In genomic region chr1:154714638-154715037, GRCh38 we compare ENCODE assay signal across 11 cellular contexts.
DNase-seq lines count a peak whose midpoint lies in the region; ATAC-seq, FAIRE-seq and TF ChIP-seq lines count a peak whose summit lies in the region.
"Had no signal": no experiment of that assay in that cellular context is flagged by ENCODE, and none has a peak within 500 bp of the region (broad histone marks: within the 10 kb centered on the region; RNA-seq: fewer than 3 reads in every experiment).

No MANE protein-coding gene starts in this region.

- H3K36me3 ChIP-seq in astrocyte (ENCODE audit: insufficient read depth, low read length) = no peaks in the 10 kb centered on the region

- no peak overlapping the region for H2AFZ ChIP-seq in astrocyte (ENCODE audit: low read depth, low read length)

- peak; percentile 36 for DNase-seq in EH (ENCODE audit: low read depth)
- peak; percentile 12 for DNase-seq in LoVo (ENCODE audit: low spot score)
- DNase-seq in astrocyte (ENCODE audit: low read depth) = peak; percentile 26
- peak; percentile 81 for DNase-seq in mucosa of gallbladder (ENCODE audit: low spot score)
- DNase-seq in stimulated activated CD4-positive, alpha-beta T cell treated with anti-CD3 and anti-CD28 coated beads, Interleukin-2, amount 100 ng/mL, for 48 hours = no peak
- no peak for DNase-seq in activated T-cell treated with anti-CD3 and anti-CD28 coated beads, Interleukin-2, amount 50 U/mL, for 1 hour

- ATAC-seq in GM21786 (IDR thresholded peaks at IDR 0.05; ENCODE audit: unreplicated experiment) (no peak), GM21381 (IDR thresholded peaks at IDR 0.05; ENCODE audit: unreplicated experiment) (no peak)
- ATAC-seq: body of pancreas had no signal

- H3K27ac ChIP-seq in astrocyte (ENCODE audit: low read depth, low read length) = no peak overlapping the region
- H3K27ac ChIP-seq: body of pancreas, SK-N-MC had no signal

- H4K20me1 ChIP-seq in astrocyte (ENCODE audit: insufficient read depth, low read length) = peaks cover 6% of the 10 kb centered on the region

- no peaks in the 10 kb centered on the region for H3K9me3 ChIP-seq in astrocyte (ENCODE audit: insufficient read depth, low read depth, low read length)
- H3K9me3 ChIP-seq: body of pancreas had no signal

- H3K27ac Mint-ChIP-seq in astrocyte (ENCODE audit: unreplicated experiment) = no peak overlapping the region

- no peak for TF ChIP-seq CTCF in astrocyte (IDR thresholded peaks at IDR 0.05; ENCODE audit: insufficient read depth, low read depth, low read length)

- H3K79me2 ChIP-seq in astrocyte (ENCODE audit: insufficient read depth, low read length) = no peaks in the 10 kb centered on the region

- FAIRE-seq in astrocyte (lab: Jason Lieb, UNC) = no peak

- H3K9me3 Mint-ChIP-seq in astrocyte (ENCODE audit: unreplicated experiment) = no peaks in the 10 kb centered on the region
- H3K9me3 Mint-ChIP-seq: memory B cell had no signal

- no peak overlapping the region for H3K4me2 ChIP-seq in astrocyte (ENCODE audit: low read length)

- H3K9ac ChIP-seq in astrocyte (ENCODE audit: low read length) = no peak overlapping the region

- peaks cover 6% of the 10 kb centered on the region for H3K27me3 ChIP-seq in astrocyte (ENCODE audit: insufficient read depth, low read length)
- H3K27me3 ChIP-seq: body of pancreas had no signal

- no peaks in the 10 kb centered on the region for H3K36me3 Mint-ChIP-seq in astrocyte (ENCODE audit: low read depth, unreplicated experiment)
- H3K36me3 Mint-ChIP-seq: memory B cell had no signal

- no peaks in the 10 kb centered on the region for H3K4me1 ChIP-seq in astrocyte (ENCODE audit: insufficient read depth, low read length)

- peaks cover 17% of the 10 kb centered on the region for H3K27me3 Mint-ChIP-seq in astrocyte (ENCODE audit: low read depth, unreplicated experiment)

- no peak overlapping the region for H3K4me3 Mint-ChIP-seq in astrocyte (ENCODE audit: unreplicated experiment)
- H3K4me3 Mint-ChIP-seq: memory B cell had no signal

- peaks cover 8% of the 10 kb centered on the region for H3K4me1 Mint-ChIP-seq in astrocyte (ENCODE audit: low read depth, unreplicated experiment)

- no peak overlapping the region for H3K4me3 ChIP-seq in astrocyte (ENCODE audit: insufficient read depth, low read depth, low read length)
- H3K4me3 ChIP-seq: body of pancreas, SK-N-MC had no signal

Comparison
In these comparisons a context has a peak if more than half of its experiments do, and no peak if none do; other contexts are left out.
1. DNase-seq: peak in EH (single experiment), LoVo (single experiment), astrocyte (single experiment) and mucosa of gallbladder (single experiment); none in stimulated activated CD4-positive, alpha-beta T cell treated with anti-CD3 and anti-CD28 coated beads, Interleukin-2, amount 100 ng/mL, for 48 hours (0 of 2) and activated T-cell treated with anti-CD3 and anti-CD28 coated beads, Interleukin-2, amount 50 U/mL, for 1 hour (single experiment).